In the genomic region with DNA sequence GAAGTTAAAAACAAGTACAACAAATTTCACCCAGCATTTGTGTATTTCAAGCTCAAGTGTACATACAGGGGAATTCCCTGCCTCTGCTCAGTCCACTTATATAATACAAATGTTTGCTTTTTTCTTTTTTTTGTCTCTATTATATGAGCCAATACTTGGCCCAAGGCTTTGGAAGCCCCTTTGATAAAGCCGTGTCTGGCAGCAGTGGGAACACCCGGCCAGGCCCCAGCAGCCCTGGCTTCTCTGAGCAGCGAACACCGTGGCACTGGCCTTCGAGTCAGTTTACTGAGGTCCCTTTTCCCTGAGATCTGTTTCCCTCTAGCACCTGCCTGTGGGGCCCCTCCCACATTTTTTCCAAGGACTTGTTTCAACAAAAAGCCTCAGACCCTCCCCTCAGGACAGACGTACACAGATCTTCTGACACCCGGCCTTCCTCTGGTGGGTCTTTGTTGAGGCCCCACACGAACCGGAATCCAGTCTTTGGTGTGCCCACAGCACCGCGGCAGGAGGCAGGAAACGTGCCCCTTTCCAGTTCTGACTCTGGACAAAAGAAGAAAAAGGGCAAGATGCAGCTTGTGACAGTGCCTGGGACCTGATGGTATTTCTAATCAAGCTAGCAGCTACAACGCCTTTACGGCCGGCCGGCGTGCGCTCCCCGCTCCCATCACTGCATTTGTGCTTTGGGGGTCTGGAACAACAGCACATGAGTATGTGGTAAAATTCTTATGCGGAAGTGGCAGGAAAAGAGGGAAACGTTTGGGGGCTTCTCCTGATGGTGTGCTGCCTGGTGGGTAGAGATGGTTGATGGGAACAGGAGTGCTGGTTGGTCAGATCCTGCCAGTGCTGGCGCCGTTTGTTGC, we compare ENCODE assay signal across 16 cellular contexts. TPM values are rescaled to one million over a fixed set of nuclear protein-coding genes. Genes with fewer than 3 reads are reported as not detected.
DNase-seq lines count a peak whose midpoint lies in the region; ATAC-seq and TF ChIP-seq lines count a peak whose summit lies in the region.
"Had no signal": no experiment of that assay in that cellular context is flagged by ENCODE, and none has a peak within 500 bp of the region (broad histone marks: within the 10 kb centered on the region; RNA-seq: fewer than 3 reads in every experiment).

No MANE protein-coding gene starts in this region.

- H4K20me1 ChIP-seq in Karpas-422 (ENCODE audit: insufficient read depth, low read depth, low read length): no peaks in the 10 kb centered on the region

- H3K9ac ChIP-seq in Karpas-422 (ENCODE audit: low read length): no peak overlapping the region

- no peak overlapping the region for H3K4me2 ChIP-seq in Karpas-422 (ENCODE audit: low read depth, low read length, poor library complexity, severe bottlenecking)

- peaks cover 91% of the 10 kb centered on the region for H3K79me2 ChIP-seq in Karpas-422 (ENCODE audit: low read length)

- no peaks in the 10 kb centered on the region for H3K9me2 ChIP-seq in Karpas-422 (replicated peaks; ENCODE audit: insufficient read depth, low read length)

- H3K27me3 ChIP-seq in GM06990 (replicated peaks; ENCODE audit: control insufficient read depth, insufficient read depth, low read length) (no peaks in the 10 kb centered on the region), Karpas-422 (ENCODE audit: low read length) (no peaks in the 10 kb centered on the region)
- H3K27me3 ChIP-seq: right atrium auricular region had no signal

- peaks cover 48% of the 10 kb centered on the region for H3K4me1 ChIP-seq in Karpas-422 (ENCODE audit: low read length)
- H3K4me1 ChIP-seq: right atrium auricular region had no signal

- TF ChIP-seq CTCF in GM06990 (IDR thresholded peaks at IDR 0.05; ENCODE audit: insufficient read depth, low read length, poor library complexity, severe bottlenecking) (no peak), coronary artery (IDR thresholded peaks at IDR 0.05) (no peak)

- no peak overlapping the region for H2AFZ ChIP-seq in Karpas-422 (ENCODE audit: low read length)

- H3K36me3 ChIP-seq in GM06990 (ENCODE audit: control insufficient read depth, insufficient read depth, low read length) (peaks cover 3% of the 10 kb centered on the region), Karpas-422 (ENCODE audit: insufficient read depth, low read length) (peaks cover 50% of the 10 kb centered on the region)
- H3K36me3 ChIP-seq: right atrium auricular region had no signal

- H3K4me3 ChIP-seq in GM06990 (replicated peaks; ENCODE audit: low read depth, low read length): peak overlapping the region; percentile 29
- no peak overlapping the region for H3K4me3 ChIP-seq in Karpas-422 (ENCODE audit: low read length)
- no peak overlapping the region for H3K4me3 ChIP-seq in coronary artery
- H3K4me3 ChIP-seq: right atrium auricular region had no signal

- DNase-seq in GM06990 (ENCODE audit: extremely low read depth, insufficient read length) (peak; percentile 54), Karpas-422 (no peak), dermis blood vessel endothelial cell (peak; percentile 18), retina (peak; percentile 46), coronary artery (ENCODE audit: low spot score) (no peak), NCI-H2081 treated with DMSO at 0.1 percent for 48 hours (lab: John Stamatoyannopoulos, UW) (no peak)
- DNase-seq: activated CD4-positive, alpha-beta memory T cell treated with anti-CD3 and anti-CD28 coated beads, Interleukin-2, amount 10 ng/mL, durations not matched to agents 7 days and 5 days; activated gamma-delta T cell treated with Interleukin-2 at 50 U/mL for 16 hours; COR-L47; islet precursor cell; NCI-H526 treated with DMSO at 0.1 percent for 48 hours; stimulated activated CD4-positive, alpha-beta T cell treated with anti-CD3 and anti-CD28 coated beads, Interleukin-4, amount 100 ng/mL, for 24 hours; stimulated activated naive CD4-positive, alpha-beta T cell had no signal

- ATAC-seq in HG03196 (IDR thresholded peaks at IDR 0.05; ENCODE audit: unreplicated experiment): no peak

- H3K9me3 ChIP-seq in Karpas-422 (ENCODE audit: low read length): no peaks in the 10 kb centered on the region
- H3K9me3 ChIP-seq: right atrium auricular region had no signal

- H3K27ac ChIP-seq in Karpas-422 (ENCODE audit: low read length) (peak overlapping the region; percentile 73), coronary artery (no peak overlapping the region)
- H3K27ac ChIP-seq: right atrium auricular region had no signal

RNA-seq across cellular contexts. Expression of gene SIPA1L3, which starts 13.8 kb away (rescaled TPM):
- total RNA-seq in Karpas-422 (2014; rRNA removed; shearing (Covaris generic); ENCODE audit: low replicate concordance): 68.6 and 88.1 TPM in 2 replicates
- total RNA-seq in dermis blood vessel endothelial cell: 13.6 and 14.5 TPM in 2 replicates

RNA-seq across cellular contexts. Expression of gene WDR87, which starts 14.4 kb away (rescaled TPM):
- not detected in 2 replicates for total RNA-seq in Karpas-422 (2014; rRNA removed; shearing (Covaris generic); ENCODE audit: low replicate concordance)
- total RNA-seq in dermis blood vessel endothelial cell: not detected in 2 replicates
- total RNA-seq: activated CD4-positive, alpha-beta memory T cell treated with anti-CD3 and anti-CD28 coated beads, Interleukin-2, amount 10 ng/mL, durations not matched to agents 7 days and 5 days; bronchial epithelial cell; right atrium auricular region had no signal

Comparison
In these comparisons a context has a peak if more than half of its experiments do, and no peak if none do; other contexts are left out.
1. DNase-seq: peak in GM06990 (single experiment), dermis blood vessel endothelial cell (single experiment) and retina (single experiment); none in Karpas-422 (single experiment), coronary artery (single experiment) and NCI-H2081 treated with DMSO at 0.1 percent for 48 hours (single experiment).